17 cellular contexts compared by ENCODE assay signal in genomic region chr19:4359627-4360000, GRCh38. TPM values are rescaled to one million over a fixed set of nuclear protein-coding genes. Genes with fewer than 3 reads are reported as not detected.
DNase-seq lines count a peak whose midpoint lies in the region; ATAC-seq lines count a peak whose summit lies in the region.
"Had no signal": no experiment of that assay in that cellular context is flagged by ENCODE, and none has a peak within 500 bp of the region (broad histone marks: within the 10 kb centered on the region; RNA-seq: fewer than 3 reads in every experiment).

No MANE protein-coding gene starts in this region.

- no peak for ATAC-seq in activated CD8-positive, alpha-beta memory T cell treated with anti-CD3 and anti-CD28 coated beads, Interleukin-2, amount 10 ng/mL, durations not matched to agents 7 days and 5 days
- ATAC-seq in left colon = peak; percentile 7
- peak in 1 of 2 donors; percentile 18 for ATAC-seq in stimulated activated naive B cell treated with anti-CD40 and anti-IgM and Interleukin-4, amounts not matched to agents 10 μg/mL and 1 μg/mL and 100 μg/mL, for 72 hours (replicated peaks)

- DNase-seq in activated CD8-positive, alpha-beta memory T cell treated with anti-CD3 and anti-CD28 coated beads for 24 hours = peak; percentile 56
- no peak for DNase-seq in activated CD8-positive, alpha-beta memory T cell treated with anti-CD3 and anti-CD28 coated beads, Interleukin-2, amount 10 ng/mL, durations not matched to agents 7 days and 5 days
- DNase-seq in left colon (no peak), NCI-H82 (lab: John Stamatoyannopoulos, UW) (no peak), GM19240 (ENCODE audit: insufficient read length, low spot score) (no peak)
- no peak for DNase-seq in stimulated activated naive B cell treated with anti-CD40 and anti-IgM and Interleukin-4, amounts not matched to agents 10 μg/mL and 1 μg/mL and 100 μg/mL, for 72 hours
- DNase-seq: 8988T; activated CD4-positive, alpha-beta T cell treated with anti-CD3 and anti-CD28 coated beads, Interleukin-2, amount 10 ng/mL, durations not matched to agents 24 days and 14 days; activated effector memory CD4-positive, alpha-beta T cell treated with anti-CD3 and anti-CD28 coated beads, Interleukin-2, amount 50 U/mL, for 16 hours; AML-193; COR-L47; heart right ventricle; NCI-H1105 treated with DMSO at 0.1 percent for 48 hours; NCI-H2107; T-helper 2 cell had no signal

- H3K4me1 Mint-ChIP-seq in activated CD8-positive, alpha-beta memory T cell treated with anti-CD3 and anti-CD28 coated beads, Interleukin-2, amount 10 ng/mL, durations not matched to agents 7 days and 5 days = no peaks in the 10 kb centered on the region
- peaks cover 6 to 16% of the 10 kb centered on the region in 2 donors for H3K4me1 Mint-ChIP-seq in stimulated activated naive B cell treated with anti-CD40 and anti-IgM and Interleukin-4, amounts not matched to agents 10 μg/mL and 1 μg/mL and 100 μg/mL, for 72 hours
- H3K4me1 Mint-ChIP-seq: activated CD4-positive, alpha-beta T cell treated with anti-CD3 and anti-CD28 coated beads, Interleukin-2, amount 10 ng/mL, durations not matched to agents 24 days and 14 days had no signal

- CTCF ChIA-PET in activated CD8-positive, alpha-beta memory T cell treated with anti-CD3 and anti-CD28 coated beads, Interleukin-2, amount 10 ng/mL, durations not matched to agents 7 days and 5 days (lab: Charles Lee) = interaction anchor here (2.9 kb wide), 1 partner anchor 92 kb away, joined by 12 read pairs; no protein-coding TSS in a partner anchor

- no peaks in the 10 kb centered on the region for H3K9me3 Mint-ChIP-seq in activated CD8-positive, alpha-beta memory T cell treated with anti-CD3 and anti-CD28 coated beads, Interleukin-2, amount 10 ng/mL, durations not matched to agents 7 days and 5 days (ENCODE audit: low read depth)
- no peaks in the 10 kb centered on the region for H3K9me3 Mint-ChIP-seq in stimulated activated naive B cell treated with anti-CD40 and anti-IgM and Interleukin-4, amounts not matched to agents 10 μg/mL and 1 μg/mL and 100 μg/mL, for 72 hours
- H3K9me3 Mint-ChIP-seq: activated CD4-positive, alpha-beta T cell treated with anti-CD3 and anti-CD28 coated beads, Interleukin-2, amount 10 ng/mL, durations not matched to agents 24 days and 14 days; dendritic cell treated with granulocyte-macrophage colony-stimulating factor and Interleukin-4, amounts not matched to agents 40 ng/mL and 50 ng/mL, for 4 days had no signal

- H3K4me3 Mint-ChIP-seq in activated CD8-positive, alpha-beta memory T cell treated with anti-CD3 and anti-CD28 coated beads, Interleukin-2, amount 10 ng/mL, durations not matched to agents 7 days and 5 days = no peak overlapping the region
- no peak overlapping the region for H3K4me3 Mint-ChIP-seq in stimulated activated naive B cell treated with anti-CD40 and anti-IgM and Interleukin-4, amounts not matched to agents 10 μg/mL and 1 μg/mL and 100 μg/mL, for 72 hours
- H3K4me3 Mint-ChIP-seq: activated CD4-positive, alpha-beta T cell treated with anti-CD3 and anti-CD28 coated beads, Interleukin-2, amount 10 ng/mL, durations not matched to agents 24 days and 14 days; dendritic cell treated with granulocyte-macrophage colony-stimulating factor and Interleukin-4, amounts not matched to agents 40 ng/mL and 50 ng/mL, for 4 days had no signal

- peaks cover 3% of the 10 kb centered on the region for H3K36me3 Mint-ChIP-seq in activated CD8-positive, alpha-beta memory T cell treated with anti-CD3 and anti-CD28 coated beads, Interleukin-2, amount 10 ng/mL, durations not matched to agents 7 days and 5 days
- peaks cover 23 to 51% of the 10 kb centered on the region in 2 donors for H3K36me3 Mint-ChIP-seq in stimulated activated naive B cell treated with anti-CD40 and anti-IgM and Interleukin-4, amounts not matched to agents 10 μg/mL and 1 μg/mL and 100 μg/mL, for 72 hours

- intact Hi-C loops in left colon (cut with DNase I, micrococcal nuclease) = no loop called here

- H3K27ac Mint-ChIP-seq in activated CD8-positive, alpha-beta memory T cell treated with anti-CD3 and anti-CD28 coated beads, Interleukin-2, amount 10 ng/mL, durations not matched to agents 7 days and 5 days = no peak overlapping the region
- peak overlapping the region; percentile 81 for H3K27ac Mint-ChIP-seq in stimulated activated naive B cell treated with anti-CD40 and anti-IgM and Interleukin-4, amounts not matched to agents 10 μg/mL and 1 μg/mL and 100 μg/mL, for 72 hours
- H3K27ac Mint-ChIP-seq: activated CD4-positive, alpha-beta T cell treated with anti-CD3 and anti-CD28 coated beads, Interleukin-2, amount 10 ng/mL, durations not matched to agents 24 days and 14 days had no signal

- H3K27me3 Mint-ChIP-seq in activated CD8-positive, alpha-beta memory T cell treated with anti-CD3 and anti-CD28 coated beads, Interleukin-2, amount 10 ng/mL, durations not matched to agents 7 days and 5 days = no peaks in the 10 kb centered on the region
- no peaks in the 10 kb centered on the region for H3K27me3 Mint-ChIP-seq in stimulated activated naive B cell treated with anti-CD40 and anti-IgM and Interleukin-4, amounts not matched to agents 10 μg/mL and 1 μg/mL and 100 μg/mL, for 72 hours
- H3K27me3 Mint-ChIP-seq: activated CD4-positive, alpha-beta T cell treated with anti-CD3 and anti-CD28 coated beads, Interleukin-2, amount 10 ng/mL, durations not matched to agents 24 days and 14 days; dendritic cell treated with granulocyte-macrophage colony-stimulating factor and Interleukin-4, amounts not matched to agents 40 ng/mL and 50 ng/mL, for 4 days had no signal

RNA-seq across cellular contexts. Expression of gene MPND, which starts 16.3 kb away (rescaled TPM):
- total RNA-seq in activated CD8-positive, alpha-beta memory T cell treated with anti-CD3 and anti-CD28 coated beads, Interleukin-2, amount 10 ng/mL, durations not matched to agents 7 days and 5 days = 10 to 100 TPM; 24.1 to 25.4 TPM
- total RNA-seq in left colon = 10 to 100 TPM; 77.3 to 84.6 TPM

RNA-seq across cellular contexts. Expression of gene STAP2, which starts 21.0 kb away (rescaled TPM):
- 1 to 10 TPM; 8.8 to 9.6 TPM for total RNA-seq in activated CD8-positive, alpha-beta memory T cell treated with anti-CD3 and anti-CD28 coated beads, Interleukin-2, amount 10 ng/mL, durations not matched to agents 7 days and 5 days
- 100 to 1,000 TPM; 222 to 249 TPM for total RNA-seq in left colon

RNA-seq across cellular contexts. Expression of gene SH3GL1, which starts 40.7 kb away (rescaled TPM):
- total RNA-seq in activated CD8-positive, alpha-beta memory T cell treated with anti-CD3 and anti-CD28 coated beads, Interleukin-2, amount 10 ng/mL, durations not matched to agents 7 days and 5 days = 10 to 100 TPM; 43.3 to 57.7 TPM
- total RNA-seq in left colon = 10 to 100 TPM; 42.3 to 44.4 TPM

RNA-seq across cellular contexts. Expression of gene CHAF1A, which starts 42.8 kb away (rescaled TPM):
- total RNA-seq in activated CD8-positive, alpha-beta memory T cell treated with anti-CD3 and anti-CD28 coated beads, Interleukin-2, amount 10 ng/mL, durations not matched to agents 7 days and 5 days = 100 to 1,000 TPM; 118 to 126 TPM
- 10 to 100 TPM in 1 of 2 donors, 1 to 10 TPM in 1; 10.0 to 15.5 TPM for total RNA-seq in left colon

RNA-seq across cellular contexts. Expression of gene FSD1, which starts 55.2 kb away (rescaled TPM):
- 10 to 100 TPM; 24.7 to 30.6 TPM for total RNA-seq in activated CD8-positive, alpha-beta memory T cell treated with anti-CD3 and anti-CD28 coated beads, Interleukin-2, amount 10 ng/mL, durations not matched to agents 7 days and 5 days
- total RNA-seq in left colon = 1 to 10 TPM in 1 of 2 donors, under 1 TPM in 1; 0.95 to 1.1 TPM
- total RNA-seq: NCI-H460 had no signal

Comparison
In these comparisons a context has a peak if more than half of its experiments do, and no peak if none do; other contexts are left out.
1. RNA of gene STAP2, which starts 21.0 kb away (total RNA-seq): 222 to 249 TPM in left colon; 8.8 to 9.6 TPM in activated CD8-positive, alpha-beta memory T cell treated with anti-CD3 and anti-CD28 coated beads, Interleukin-2, amount 10 ng/mL, durations not matched to agents 7 days and 5 days; every median in the first group is over 10 times any median in the second.